Comparison of ENCODE assay signal across 1 cellular context in the genomic region with DNA sequence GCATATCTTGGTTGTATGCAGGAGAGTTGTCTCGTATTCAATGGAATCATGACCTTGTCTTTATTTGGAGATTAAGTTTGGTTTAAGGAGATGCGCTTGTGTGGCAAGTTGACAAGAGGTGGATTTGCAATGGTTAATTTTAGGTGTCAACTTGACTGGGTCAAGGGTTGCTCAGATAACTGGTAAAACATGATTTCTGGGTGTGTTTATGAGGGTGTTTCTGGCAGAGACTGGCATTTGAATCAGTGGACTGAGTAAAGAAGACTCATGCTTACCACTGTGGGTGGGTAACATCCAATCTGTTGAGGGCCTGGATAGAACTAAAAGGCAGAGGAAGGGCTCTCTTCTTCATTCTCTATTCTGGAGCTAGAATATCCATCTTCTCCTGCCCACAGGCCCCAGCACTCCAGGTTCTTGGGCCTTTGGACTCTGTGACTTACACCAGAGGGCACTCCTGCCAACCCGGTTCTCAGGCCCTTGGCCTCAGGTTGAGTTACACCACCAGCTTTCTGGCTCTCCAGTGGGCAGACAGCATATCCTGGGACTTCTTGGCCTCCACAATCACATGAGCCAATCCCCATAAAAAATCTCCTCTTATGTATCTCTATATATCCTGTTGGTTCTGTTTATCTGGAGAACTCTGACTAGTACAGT.
TF ChIP-seq lines count a peak whose summit lies in the region.

No MANE protein-coding gene starts in this region.

TF ChIP-seq in H1, 55 proteins besides CTCF, POLR2A, EP300 and RAD21:
- TF ChIP-seq SP4 (IDR thresholded peaks at IDR 0.05; ENCODE audit: low read length), result no peak
- TF ChIP-seq SP1 (IDR thresholded peaks at IDR 0.05; ENCODE audit: low read depth, low read length), result no peak
- TF ChIP-seq, protein P1, sequence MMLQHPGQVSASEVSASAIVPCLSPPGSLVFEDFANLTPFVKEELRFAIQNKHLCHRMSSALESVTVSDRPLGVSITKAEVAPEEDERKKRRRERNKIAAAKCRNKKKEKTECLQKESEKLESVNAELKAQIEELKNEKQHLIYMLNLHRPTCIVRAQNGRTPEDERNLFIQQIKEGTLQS (IDR thresholded peaks at IDR 0.05; ENCODE audit: insufficient read depth, low read depth, low read length), result no peak
- TF ChIP-seq FOSL1 (IDR thresholded peaks at IDR 0.05; ENCODE audit: insufficient read depth, low read depth, low read length), result no peak
- TF ChIP-seq, protein P2, sequence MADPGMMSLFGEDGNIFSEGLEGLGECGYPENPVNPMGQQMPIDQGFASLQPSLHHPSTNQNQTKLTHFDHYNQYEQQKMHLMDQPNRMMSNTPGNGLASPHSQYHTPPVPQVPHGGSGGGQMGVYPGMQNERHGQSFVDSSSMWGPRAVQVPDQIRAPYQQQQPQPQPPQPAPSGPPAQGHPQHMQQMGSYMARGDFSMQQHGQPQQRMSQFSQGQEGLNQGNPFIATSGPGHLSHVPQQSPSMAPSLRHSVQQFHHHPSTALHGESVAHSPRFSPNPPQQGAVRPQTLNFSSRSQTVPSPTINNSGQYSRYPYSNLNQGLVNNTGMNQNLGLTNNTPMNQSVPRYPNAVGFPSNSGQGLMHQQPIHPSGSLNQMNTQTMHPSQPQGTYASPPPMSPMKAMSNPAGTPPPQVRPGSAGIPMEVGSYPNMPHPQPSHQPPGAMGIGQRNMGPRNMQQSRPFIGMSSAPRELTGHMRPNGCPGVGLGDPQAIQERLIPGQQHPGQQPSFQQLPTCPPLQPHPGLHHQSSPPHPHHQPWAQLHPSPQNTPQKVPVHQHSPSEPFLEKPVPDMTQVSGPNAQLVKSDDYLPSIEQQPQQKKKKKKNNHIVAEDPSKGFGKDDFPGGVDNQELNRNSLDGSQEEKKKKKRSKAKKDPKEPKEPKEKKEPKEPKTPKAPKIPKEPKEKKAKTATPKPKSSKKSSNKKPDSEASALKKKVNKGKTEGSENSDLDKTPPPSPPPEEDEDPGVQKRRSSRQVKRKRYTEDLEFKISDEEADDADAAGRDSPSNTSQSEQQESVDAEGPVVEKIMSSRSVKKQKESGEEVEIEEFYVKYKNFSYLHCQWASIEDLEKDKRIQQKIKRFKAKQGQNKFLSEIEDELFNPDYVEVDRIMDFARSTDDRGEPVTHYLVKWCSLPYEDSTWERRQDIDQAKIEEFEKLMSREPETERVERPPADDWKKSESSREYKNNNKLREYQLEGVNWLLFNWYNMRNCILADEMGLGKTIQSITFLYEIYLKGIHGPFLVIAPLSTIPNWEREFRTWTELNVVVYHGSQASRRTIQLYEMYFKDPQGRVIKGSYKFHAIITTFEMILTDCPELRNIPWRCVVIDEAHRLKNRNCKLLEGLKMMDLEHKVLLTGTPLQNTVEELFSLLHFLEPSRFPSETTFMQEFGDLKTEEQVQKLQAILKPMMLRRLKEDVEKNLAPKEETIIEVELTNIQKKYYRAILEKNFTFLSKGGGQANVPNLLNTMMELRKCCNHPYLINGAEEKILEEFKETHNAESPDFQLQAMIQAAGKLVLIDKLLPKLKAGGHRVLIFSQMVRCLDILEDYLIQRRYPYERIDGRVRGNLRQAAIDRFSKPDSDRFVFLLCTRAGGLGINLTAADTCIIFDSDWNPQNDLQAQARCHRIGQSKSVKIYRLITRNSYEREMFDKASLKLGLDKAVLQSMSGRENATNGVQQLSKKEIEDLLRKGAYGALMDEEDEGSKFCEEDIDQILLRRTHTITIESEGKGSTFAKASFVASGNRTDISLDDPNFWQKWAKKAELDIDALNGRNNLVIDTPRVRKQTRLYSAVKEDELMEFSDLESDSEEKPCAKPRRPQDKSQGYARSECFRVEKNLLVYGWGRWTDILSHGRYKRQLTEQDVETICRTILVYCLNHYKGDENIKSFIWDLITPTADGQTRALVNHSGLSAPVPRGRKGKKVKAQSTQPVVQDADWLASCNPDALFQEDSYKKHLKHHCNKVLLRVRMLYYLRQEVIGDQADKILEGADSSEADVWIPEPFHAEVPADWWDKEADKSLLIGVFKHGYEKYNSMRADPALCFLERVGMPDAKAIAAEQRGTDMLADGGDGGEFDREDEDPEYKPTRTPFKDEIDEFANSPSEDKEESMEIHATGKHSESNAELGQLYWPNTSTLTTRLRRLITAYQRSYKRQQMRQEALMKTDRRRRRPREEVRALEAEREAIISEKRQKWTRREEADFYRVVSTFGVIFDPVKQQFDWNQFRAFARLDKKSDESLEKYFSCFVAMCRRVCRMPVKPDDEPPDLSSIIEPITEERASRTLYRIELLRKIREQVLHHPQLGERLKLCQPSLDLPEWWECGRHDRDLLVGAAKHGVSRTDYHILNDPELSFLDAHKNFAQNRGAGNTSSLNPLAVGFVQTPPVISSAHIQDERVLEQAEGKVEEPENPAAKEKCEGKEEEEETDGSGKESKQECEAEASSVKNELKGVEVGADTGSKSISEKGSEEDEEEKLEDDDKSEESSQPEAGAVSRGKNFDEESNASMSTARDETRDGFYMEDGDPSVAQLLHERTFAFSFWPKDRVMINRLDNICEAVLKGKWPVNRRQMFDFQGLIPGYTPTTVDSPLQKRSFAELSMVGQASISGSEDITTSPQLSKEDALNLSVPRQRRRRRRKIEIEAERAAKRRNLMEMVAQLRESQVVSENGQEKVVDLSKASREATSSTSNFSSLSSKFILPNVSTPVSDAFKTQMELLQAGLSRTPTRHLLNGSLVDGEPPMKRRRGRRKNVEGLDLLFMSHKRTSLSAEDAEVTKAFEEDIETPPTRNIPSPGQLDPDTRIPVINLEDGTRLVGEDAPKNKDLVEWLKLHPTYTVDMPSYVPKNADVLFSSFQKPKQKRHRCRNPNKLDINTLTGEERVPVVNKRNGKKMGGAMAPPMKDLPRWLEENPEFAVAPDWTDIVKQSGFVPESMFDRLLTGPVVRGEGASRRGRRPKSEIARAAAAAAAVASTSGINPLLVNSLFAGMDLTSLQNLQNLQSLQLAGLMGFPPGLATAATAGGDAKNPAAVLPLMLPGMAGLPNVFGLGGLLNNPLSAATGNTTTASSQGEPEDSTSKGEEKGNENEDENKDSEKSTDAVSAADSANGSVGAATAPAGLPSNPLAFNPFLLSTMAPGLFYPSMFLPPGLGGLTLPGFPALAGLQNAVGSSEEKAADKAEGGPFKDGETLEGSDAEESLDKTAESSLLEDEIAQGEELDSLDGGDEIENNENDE (IDR thresholded peaks at IDR 0.05; ENCODE audit: insufficient replicate concordance, low read length), result no peak
- TF ChIP-seq GABPA (IDR thresholded peaks at IDR 0.05; ENCODE audit: borderline replicate concordance, insufficient read depth, low read length), result no peak
- TF ChIP-seq ZNF274 (IDR thresholded peaks at IDR 0.05; ENCODE audit: borderline replicate concordance, extremely low read depth, low read length), result no peak
- TF ChIP-seq, protein P3, sequence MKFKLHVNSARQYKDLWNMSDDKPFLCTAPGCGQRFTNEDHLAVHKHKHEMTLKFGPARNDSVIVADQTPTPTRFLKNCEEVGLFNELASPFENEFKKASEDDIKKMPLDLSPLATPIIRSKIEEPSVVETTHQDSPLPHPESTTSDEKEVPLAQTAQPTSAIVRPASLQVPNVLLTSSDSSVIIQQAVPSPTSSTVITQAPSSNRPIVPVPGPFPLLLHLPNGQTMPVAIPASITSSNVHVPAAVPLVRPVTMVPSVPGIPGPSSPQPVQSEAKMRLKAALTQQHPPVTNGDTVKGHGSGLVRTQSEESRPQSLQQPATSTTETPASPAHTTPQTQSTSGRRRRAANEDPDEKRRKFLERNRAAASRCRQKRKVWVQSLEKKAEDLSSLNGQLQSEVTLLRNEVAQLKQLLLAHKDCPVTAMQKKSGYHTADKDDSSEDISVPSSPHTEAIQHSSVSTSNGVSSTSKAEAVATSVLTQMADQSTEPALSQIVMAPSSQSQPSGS (IDR thresholded peaks at IDR 0.05; ENCODE audit: low read length), result no peak
